Comparison of ENCODE assay signal across 10 cellular contexts in genomic region chr19:47419037-47419783, GRCh38. TPM values are rescaled to one million over a fixed set of nuclear protein-coding genes. Genes with fewer than 3 reads are reported as not detected.
A peak's percentile ranks its signal among the peaks of the same experiment; 100 is the strongest.
DNase-seq lines count a peak whose midpoint lies in the region; ATAC-seq and TF ChIP-seq lines count a peak whose summit lies in the region.
"Had no signal": no experiment of that assay in that cellular context is flagged by ENCODE, and none has a peak within 500 bp of the region (broad histone marks: within the 10 kb centered on the region; RNA-seq: fewer than 3 reads in every experiment).

Gene MEIS3, minus strand, starts transcription at chr19:47419527. Its CDS starts 446 bp downstream, at chr19:47419081.

- CTCF ChIA-PET in Calu3 (lab: Charles Lee) (interaction anchor here (0.6 to 0.7 kb wide), 2 partner anchors 9 to 70 kb away, joined by 3 read pairs; partner anchors contain the start of gene DHX34), Panc1 (lab: Charles Lee) (interaction anchor here (0.7 kb wide), 1 partner anchor 27 kb away, joined by 5 read pairs; no protein-coding TSS in a partner anchor)

- no TSS peak for BruUV-seq in Calu3 (replicated peaks; lab: Mats Ljungman, UMichigan)
- BruUV-seq in Panc1 (replicated peaks; lab: Mats Ljungman, UMichigan), result no TSS peak

- H3K36me3 ChIP-seq in Panc1 (ENCODE audit: control insufficient read depth, insufficient read depth, low read length), result no peaks in the 10 kb centered on the region
- H3K36me3 ChIP-seq in body of pancreas (replicated peaks in 1 of 2; ENCODE audit: insufficient read depth in 1 of 2, low read depth in 2 of 2), result no peaks in the 10 kb centered on the region

- H3K4me3 ChIP-seq in Panc1 (ENCODE audit: low read depth in 2 of 2, low read length in 2 of 2) (peak within 1 kb of the TSS; percentile 37 to 39), fibroblast of the aortic adventitia (ENCODE audit: low read depth, low read length) (peak within 1 kb of the TSS; percentile 70), body of pancreas (no peak within 1 kb of the TSS)

- TF ChIP-seq POLR2A in body of pancreas (IDR thresholded peaks at IDR 0.05), result no peak

- intact Hi-C loops in Calu3 (cut with micrococcal nuclease; ENCODE audit: unreplicated experiment) (no loop called here), Panc1 (cut with micrococcal nuclease; ENCODE audit: unreplicated experiment) (no loop called here), body of pancreas (cut with DNase I) (no loop called here)

- H3K27me3 ChIP-seq in Panc1 (ENCODE audit: control insufficient read depth, insufficient read depth, low read length) (peaks cover 8% of the 10 kb centered on the region; the same call in 1 of the 2 replicates), body of pancreas (peaks cover 0 to 49% of the 10 kb centered on the region in 2 donors)

- H3K9me3 Mint-ChIP-seq in Calu3 (ENCODE audit: low read depth, unreplicated experiment) (no peaks in the 10 kb centered on the region), progenitor cell of endocrine pancreas (ENCODE audit: low read depth) (no peaks in the 10 kb centered on the region), endothelial cell (ENCODE audit: unreplicated experiment) (no peaks in the 10 kb centered on the region)

- in situ Hi-C loops in Panc1 (cut with HindIII; ENCODE audit: low pct_unique_long_range_greater_than_20kb, low sequenced_read_pairs), result no loop called here

- H3K27me3 Mint-ChIP-seq in Calu3 (ENCODE audit: unreplicated experiment) (peaks cover 100% of the 10 kb centered on the region), progenitor cell of endocrine pancreas (peaks cover 71% of the 10 kb centered on the region), endothelial cell (ENCODE audit: unreplicated experiment) (peaks cover 44% of the 10 kb centered on the region)

- H3K4me3 Mint-ChIP-seq in Calu3 (ENCODE audit: low read depth, unreplicated experiment) (peak within 1 kb of the TSS; percentile 1), progenitor cell of endocrine pancreas (ENCODE audit: low read depth) (peak within 1 kb of the TSS; percentile 61), endothelial cell (ENCODE audit: unreplicated experiment) (no peak within 1 kb of the TSS)

- ATAC-seq in Panc1, result peak; percentile 28; the same call in 1 of the 2 replicates
- no peak for ATAC-seq in HG03442 (IDR thresholded peaks at IDR 0.05; ENCODE audit: unreplicated experiment)
- no peak for ATAC-seq in body of pancreas

- H3K9me3 ChIP-seq in Panc1 (ENCODE audit: control insufficient read depth, insufficient read depth, low read depth, low read length), result no peaks in the 10 kb centered on the region
- no peaks in the 10 kb centered on the region for H3K9me3 ChIP-seq in body of pancreas

- WGBS in body of pancreas, 2 donors, result 1 to 3% methylated on average over 8 to 34 of the region's 69 CpGs

- H3K4me1 ChIP-seq in Panc1 (ENCODE audit: control insufficient read depth, insufficient read depth, low read length), result peaks cover 4% of the 10 kb centered on the region
- no peaks in the 10 kb centered on the region for H3K4me1 ChIP-seq in body of pancreas

- DNase-seq in Calu3 (no peak), Panc1 (ENCODE audit: low read depth, low spot score) (no peak), fibroblast of the aortic adventitia (ENCODE audit: low read depth) (no peak), progenitor cell of endocrine pancreas (ENCODE audit: low spot score, unreplicated experiment) (no peak), body of pancreas (no peak), endothelial cell (ENCODE audit: low spot score) (no peak), NCI-H446 (lab: John Stamatoyannopoulos, UW) (no peak)
- DNase-seq: cortex of kidney, NCI-H2081 treated with DMSO at 0.1 percent for 48 hours had no signal

- TF ChIP-seq CTCF in Calu3 (IDR thresholded peaks at IDR 0.05; ENCODE audit: unreplicated experiment), result no peak
- TF ChIP-seq CTCF in Panc1 (IDR thresholded peaks at IDR 0.05), result no peak
- no peak for TF ChIP-seq CTCF in fibroblast of the aortic adventitia (IDR thresholded peaks at IDR 0.05; ENCODE audit: insufficient read depth, low read length)
- no peak for TF ChIP-seq CTCF in progenitor cell of endocrine pancreas (IDR thresholded peaks at IDR 0.05; ENCODE audit: unreplicated experiment)
- TF ChIP-seq CTCF in body of pancreas (IDR thresholded peaks at IDR 0.05), result no peak
- no peak for TF ChIP-seq CTCF in endothelial cell (IDR thresholded peaks at IDR 0.05; ENCODE audit: unreplicated experiment)

- peaks cover 45% of the 10 kb centered on the region for H3K4me1 Mint-ChIP-seq in Calu3 (ENCODE audit: low read depth, unreplicated experiment)
- H3K4me1 Mint-ChIP-seq in progenitor cell of endocrine pancreas (ENCODE audit: low read depth), result peaks cover 19% of the 10 kb centered on the region
- peaks cover 19% of the 10 kb centered on the region for H3K4me1 Mint-ChIP-seq in endothelial cell (ENCODE audit: unreplicated experiment)

- H3K27ac ChIP-seq in Panc1 (ENCODE audit: low read length) (no peak within 1 kb of the TSS), body of pancreas (no peak within 1 kb of the TSS)

- H3K27ac Mint-ChIP-seq in Calu3 (ENCODE audit: unreplicated experiment), result no peak within 1 kb of the TSS
- no peak within 1 kb of the TSS for H3K27ac Mint-ChIP-seq in progenitor cell of endocrine pancreas
- no peak within 1 kb of the TSS for H3K27ac Mint-ChIP-seq in endothelial cell (ENCODE audit: unreplicated experiment)

- POLR2A ChIA-PET in Panc1 (lab: Charles Lee), result interaction anchor here (0.6 kb wide), 1 partner anchor 96 kb away, joined by 5 read pairs; no protein-coding TSS in a partner anchor

- H3K36me3 Mint-ChIP-seq in Calu3 (ENCODE audit: insufficient read depth, unreplicated experiment), result peaks cover 12% of the 10 kb centered on the region
- no peaks in the 10 kb centered on the region for H3K36me3 Mint-ChIP-seq in progenitor cell of endocrine pancreas (ENCODE audit: insufficient read depth)
- peaks cover 18% of the 10 kb centered on the region for H3K36me3 Mint-ChIP-seq in endothelial cell (ENCODE audit: low read depth, unreplicated experiment)

RNA-seq across cellular contexts. Expression of gene MEIS3, which starts in this region (rescaled TPM):
- 0.87 and 2.0 TPM in 2 replicates for total RNA-seq in Calu3 (2022)
- total RNA-seq in Panc1 (2021; ENCODE audit: unreplicated experiment), result 11.3 TPM
- polyA plus RNA-seq in Panc1 (2012; ENCODE audit: insufficient read length), result 20.1 TPM
- 14.5 and 33.9 TPM in 2 replicates for total RNA-seq in fibroblast of the aortic adventitia (ENCODE audit: low replicate concordance)
- total RNA-seq in progenitor cell of endocrine pancreas, result 25.5 and 30.8 TPM in 2 replicates
- 1 to 10 TPM; 1.3 to 2.3 TPM for total RNA-seq in body of pancreas
- total RNA-seq in endothelial cell (ENCODE audit: unreplicated experiment), result 2.7 TPM

Comparison
In these comparisons a context has a peak if more than half of its experiments do, and no peak if none do; other contexts are left out.
1. H3K4me3 ChIP-seq: peak in Panc1 (2 of 2) and fibroblast of the aortic adventitia (single experiment); none in body of pancreas (0 of 2).